In the genomic region with DNA sequence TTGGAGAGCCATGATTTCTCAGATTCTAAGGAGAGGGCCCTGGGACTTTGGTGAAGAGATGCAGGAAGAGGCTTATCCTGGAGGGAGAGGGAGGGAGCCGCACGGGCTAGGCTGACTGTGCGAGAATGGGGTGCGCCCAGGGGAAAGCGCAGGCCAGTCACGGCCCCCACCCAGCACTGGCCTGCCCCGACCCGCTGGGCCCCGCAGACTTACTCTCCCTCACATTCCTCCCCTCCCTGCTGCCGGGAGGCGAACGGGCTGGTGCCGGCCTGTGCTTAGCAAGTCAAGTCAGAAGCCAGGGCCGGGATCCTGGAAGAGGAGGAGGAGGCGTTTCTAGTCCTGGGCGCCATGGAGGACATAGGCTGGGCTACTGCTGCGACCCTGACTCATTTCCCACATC, we compare ENCODE assay signal across 21 cellular contexts.
DNase-seq lines count a peak whose midpoint lies in the region; ATAC-seq and TF ChIP-seq lines count a peak whose summit lies in the region.
"Had no signal": no experiment of that assay in that cellular context is flagged by ENCODE, and none has a peak within 500 bp of the region (broad histone marks: within the 10 kb centered on the region; RNA-seq: fewer than 3 reads in every experiment).

No MANE protein-coding gene starts in this region.

- H3K4me2 ChIP-seq in GM23338 = peak overlapping the region; percentile 75

- peaks cover 22% of the 10 kb centered on the region for H3K4me1 Mint-ChIP-seq in GM23338
- H3K4me1 Mint-ChIP-seq: naive B cell had no signal

- H3K9me2 ChIP-seq in GM23338 (ENCODE audit: insufficient read depth) = no peaks in the 10 kb centered on the region

- H2AFZ ChIP-seq in GM23338 = peak overlapping the region; percentile 90
- H2AFZ ChIP-seq: GM23248 had no signal

- no peaks in the 10 kb centered on the region for H3F3A ChIP-seq in GM23338 (replicated peaks; ENCODE audit: low read depth)

- H3K36me3 Mint-ChIP-seq in GM23338 (ENCODE audit: low read depth) = no peaks in the 10 kb centered on the region; the same call in 2 of the 3 replicates

- no peaks in the 10 kb centered on the region for H4K20me1 ChIP-seq in GM23338 (replicated peaks; ENCODE audit: insufficient read depth)

- H3K4me3 ChIP-seq in GM23338 (peak overlapping the region; percentile 52), coronary artery (no peak overlapping the region), iPS-18c (ENCODE audit: insufficient read depth, low read depth, low read length) (peak overlapping the region; percentile 37), uterus (no peak overlapping the region)
- H3K4me3 ChIP-seq: GM23248, lower lobe of right lung, MG63 had no signal

- H3K27ac ChIP-seq in GM23338 (ENCODE audit: low read depth) (no peak overlapping the region), coronary artery (no peak overlapping the region), uterus (no peak overlapping the region)
- H3K27ac ChIP-seq: GM23248, lower lobe of right lung had no signal

- no peaks in the 10 kb centered on the region for H3K9me3 Mint-ChIP-seq in GM23338
- H3K9me3 Mint-ChIP-seq: central memory CD8-positive, alpha-beta T cell had no signal

- H3K27me3 ChIP-seq in GM23338 (ENCODE audit: insufficient read depth) = no peaks in the 10 kb centered on the region
- no peaks in the 10 kb centered on the region for H3K27me3 ChIP-seq in uterus
- H3K27me3 ChIP-seq: MG63 had no signal

- DNase-seq in GM23338 (ENCODE audit: low spot score) (peak; percentile 85), coronary artery (ENCODE audit: low spot score) (peak; percentile 46), posterior vena cava (ENCODE audit: low spot score) (peak; percentile 77), AG08395 (ENCODE audit: low spot score) (no peak), uterus (no peak), AML-193 (lab: John Stamatoyannopoulos, UW) (no peak)
- DNase-seq: activated CD4-positive, alpha-beta T cell treated with anti-CD3 and anti-CD28 coated beads for 4 hours; activated CD8-positive, alpha-beta memory T cell treated with anti-CD3 and anti-CD28 coated beads, Interleukin-2, amount 50 U/mL, for 48 hours; activated naive CD4-positive, alpha-beta T cell; effector memory CD4-positive, alpha-beta T cell; GM23248; IMR-90; lower lobe of right lung; MG63; naive B cell; NCI-H226; stimulated activated CD8-positive, alpha-beta memory T cell treated with anti-CD3 and anti-CD28 coated beads, Interleukin-4, amount 100 ng/mL, for 48 hours; substantia nigra had no signal

- no peak overlapping the region for H3K27ac Mint-ChIP-seq in GM23338
- H3K27ac Mint-ChIP-seq: naive B cell had no signal

- H3K36me3 ChIP-seq in GM23338 (ENCODE audit: insufficient read depth) (no peaks in the 10 kb centered on the region), uterus (no peaks in the 10 kb centered on the region)
- H3K36me3 ChIP-seq: MG63 had no signal

- no peaks in the 10 kb centered on the region for H3K79me2 ChIP-seq in GM23338 (replicated peaks; ENCODE audit: insufficient read depth)

- TF ChIP-seq CTCF in GM23338 (conservative IDR thresholded peaks at IDR 0.05; ENCODE audit: low read depth in 2 of 2) (no peak), coronary artery (IDR thresholded peaks at IDR 0.05) (no peak), uterus (IDR thresholded peaks at IDR 0.05) (no peak)

- TF ChIP-seq POLR2A in uterus (IDR thresholded peaks at IDR 0.05) = no peak

- ATAC-seq in GM23338 (peak; percentile 95), HG03432 (IDR thresholded peaks at IDR 0.05; ENCODE audit: unreplicated experiment) (no peak)
- ATAC-seq: lower lobe of right lung had no signal

- H3K27me3 Mint-ChIP-seq in GM23338 (ENCODE audit: insufficient read depth, low read depth, poor library complexity) = peaks cover 5% of the 10 kb centered on the region
- H3K27me3 Mint-ChIP-seq: central memory CD8-positive, alpha-beta T cell; naive B cell had no signal

- intact Hi-C loops in posterior vena cava (cut with DNase I) (no loop called here), uterus (cut with DNase I; ENCODE audit: low total_unique reads) (no loop called here)

- H3K4me3 Mint-ChIP-seq in GM23338 = peak overlapping the region; percentile 71
- H3K4me3 Mint-ChIP-seq: central memory CD8-positive, alpha-beta T cell; naive B cell had no signal

- H3K9me3 ChIP-seq in iPS-18c (ENCODE audit: control insufficient read depth, insufficient read depth, low read length) (peaks cover 2% of the 10 kb centered on the region), uterus (no peaks in the 10 kb centered on the region)
- H3K9me3 ChIP-seq: lower lobe of right lung, MG63 had no signal

- H3K4me1 ChIP-seq in GM23338 (ENCODE audit: insufficient read depth) (peaks cover 23% of the 10 kb centered on the region), uterus (no peaks in the 10 kb centered on the region)
- H3K4me1 ChIP-seq: lower lobe of right lung had no signal

TF ChIP-seq in GM23338, 12 proteins besides CTCF, POLR2A, EP300 and RAD21:
- TF ChIP-seq EZH2phosphoT487 (IDR thresholded peaks at IDR 0.05; ENCODE audit: unreplicated experiment) (no peak), POLR2AphosphoS5 (IDR thresholded peaks at IDR 0.05; ENCODE audit: low read depth) (no peak), NANOG (IDR thresholded peaks at IDR 0.05; ENCODE audit: borderline replicate concordance) (no peak)
- TF ChIP-seq, protein P1, sequence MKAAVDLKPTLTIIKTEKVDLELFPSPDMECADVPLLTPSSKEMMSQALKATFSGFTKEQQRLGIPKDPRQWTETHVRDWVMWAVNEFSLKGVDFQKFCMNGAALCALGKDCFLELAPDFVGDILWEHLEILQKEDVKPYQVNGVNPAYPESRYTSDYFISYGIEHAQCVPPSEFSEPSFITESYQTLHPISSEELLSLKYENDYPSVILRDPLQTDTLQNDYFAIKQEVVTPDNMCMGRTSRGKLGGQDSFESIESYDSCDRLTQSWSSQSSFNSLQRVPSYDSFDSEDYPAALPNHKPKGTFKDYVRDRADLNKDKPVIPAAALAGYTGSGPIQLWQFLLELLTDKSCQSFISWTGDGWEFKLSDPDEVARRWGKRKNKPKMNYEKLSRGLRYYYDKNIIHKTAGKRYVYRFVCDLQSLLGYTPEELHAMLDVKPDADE (IDR thresholded peaks at IDR 0.05) = no peak
- TF ChIP-seq, protein P2, sequence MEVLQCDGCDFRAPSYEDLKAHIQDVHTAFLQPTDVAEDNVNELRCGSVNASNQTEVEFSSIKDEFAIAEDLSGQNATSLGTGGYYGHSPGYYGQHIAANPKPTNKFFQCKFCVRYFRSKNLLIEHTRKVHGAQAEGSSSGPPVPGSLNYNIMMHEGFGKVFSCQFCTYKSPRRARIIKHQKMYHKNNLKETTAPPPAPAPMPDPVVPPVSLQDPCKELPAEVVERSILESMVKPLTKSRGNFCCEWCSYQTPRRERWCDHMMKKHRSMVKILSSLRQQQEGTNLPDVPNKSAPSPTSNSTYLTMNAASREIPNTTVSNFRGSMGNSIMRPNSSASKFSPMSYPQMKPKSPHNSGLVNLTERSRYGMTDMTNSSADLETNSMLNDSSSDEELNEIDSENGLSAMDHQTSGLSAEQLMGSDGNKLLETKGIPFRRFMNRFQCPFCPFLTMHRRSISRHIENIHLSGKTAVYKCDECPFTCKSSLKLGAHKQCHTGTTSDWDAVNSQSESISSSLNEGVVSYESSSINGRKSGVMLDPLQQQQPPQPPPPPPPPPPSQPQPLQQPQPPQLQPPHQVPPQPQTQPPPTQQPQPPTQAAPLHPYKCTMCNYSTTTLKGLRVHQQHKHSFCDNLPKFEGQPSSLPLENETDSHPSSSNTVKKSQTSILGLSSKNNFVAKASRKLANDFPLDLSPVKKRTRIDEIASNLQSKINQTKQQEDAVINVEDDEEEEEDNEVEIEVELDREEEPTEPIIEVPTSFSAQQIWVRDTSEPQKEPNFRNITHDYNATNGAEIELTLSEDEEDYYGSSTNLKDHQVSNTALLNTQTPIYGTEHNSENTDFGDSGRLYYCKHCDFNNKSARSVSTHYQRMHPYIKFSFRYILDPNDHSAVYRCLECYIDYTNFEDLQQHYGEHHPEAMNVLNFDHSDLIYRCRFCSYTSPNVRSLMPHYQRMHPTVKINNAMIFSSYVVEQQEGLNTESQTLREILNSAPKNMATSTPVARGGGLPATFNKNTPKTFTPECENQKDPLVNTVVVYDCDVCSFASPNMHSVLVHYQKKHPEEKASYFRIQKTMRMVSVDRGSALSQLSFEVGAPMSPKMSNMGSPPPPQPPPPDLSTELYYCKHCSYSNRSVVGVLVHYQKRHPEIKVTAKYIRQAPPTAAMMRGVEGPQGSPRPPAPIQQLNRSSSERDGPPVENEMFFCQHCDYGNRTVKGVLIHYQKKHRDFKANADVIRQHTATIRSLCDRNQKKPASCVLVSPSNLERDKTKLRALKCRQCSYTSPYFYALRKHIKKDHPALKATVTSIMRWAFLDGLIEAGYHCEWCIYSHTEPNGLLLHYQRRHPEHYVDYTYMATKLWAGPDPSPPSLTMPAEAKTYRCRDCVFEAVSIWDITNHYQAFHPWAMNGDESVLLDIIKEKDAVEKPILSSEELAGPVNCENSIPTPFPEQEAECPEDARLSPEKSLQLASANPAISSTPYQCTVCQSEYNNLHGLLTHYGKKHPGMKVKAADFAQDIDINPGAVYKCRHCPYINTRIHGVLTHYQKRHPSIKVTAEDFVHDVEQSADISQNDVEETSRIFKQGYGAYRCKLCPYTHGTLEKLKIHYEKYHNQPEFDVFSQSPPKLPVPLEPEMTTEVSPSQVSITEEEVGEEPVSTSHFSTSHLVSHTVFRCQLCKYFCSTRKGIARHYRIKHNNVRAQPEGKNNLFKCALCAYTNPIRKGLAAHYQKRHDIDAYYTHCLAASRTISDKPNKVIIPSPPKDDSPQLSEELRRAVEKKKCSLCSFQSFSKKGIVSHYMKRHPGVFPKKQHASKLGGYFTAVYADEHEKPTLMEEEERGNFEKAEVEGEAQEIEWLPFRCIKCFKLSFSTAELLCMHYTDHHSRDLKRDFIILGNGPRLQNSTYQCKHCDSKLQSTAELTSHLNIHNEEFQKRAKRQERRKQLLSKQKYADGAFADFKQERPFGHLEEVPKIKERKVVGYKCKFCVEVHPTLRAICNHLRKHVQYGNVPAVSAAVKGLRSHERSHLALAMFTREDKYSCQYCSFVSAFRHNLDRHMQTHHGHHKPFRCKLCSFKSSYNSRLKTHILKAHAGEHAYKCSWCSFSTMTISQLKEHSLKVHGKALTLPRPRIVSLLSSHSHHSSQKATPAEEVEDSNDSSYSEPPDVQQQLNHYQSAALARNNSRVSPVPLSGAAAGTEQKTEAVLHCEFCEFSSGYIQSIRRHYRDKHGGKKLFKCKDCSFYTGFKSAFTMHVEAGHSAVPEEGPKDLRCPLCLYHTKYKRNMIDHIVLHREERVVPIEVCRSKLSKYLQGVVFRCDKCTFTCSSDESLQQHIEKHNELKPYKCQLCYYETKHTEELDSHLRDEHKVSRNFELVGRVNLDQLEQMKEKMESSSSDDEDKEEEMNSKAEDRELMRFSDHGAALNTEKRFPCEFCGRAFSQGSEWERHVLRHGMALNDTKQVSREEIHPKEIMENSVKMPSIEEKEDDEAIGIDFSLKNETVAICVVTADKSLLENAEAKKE (CRISPR knock-in tag; IDR thresholded peaks at IDR 0.05) = no peak
TF ChIP-seq in GM23338: peak in this region for 0.

Comparison
In these comparisons a context has a peak if more than half of its experiments do, and no peak if none do; other contexts are left out.
1. DNase-seq: peak in GM23338 (single experiment), coronary artery (single experiment) and posterior vena cava (single experiment); none in AG08395 (single experiment), uterus (0 of 2) and AML-193 (0 of 2).
2. H3K4me3 ChIP-seq: peak in GM23338 (single experiment) and iPS-18c (single experiment); none in coronary artery (single experiment) and uterus (0 of 2).